25 cellular contexts compared by ENCODE assay signal in the genomic region with DNA sequence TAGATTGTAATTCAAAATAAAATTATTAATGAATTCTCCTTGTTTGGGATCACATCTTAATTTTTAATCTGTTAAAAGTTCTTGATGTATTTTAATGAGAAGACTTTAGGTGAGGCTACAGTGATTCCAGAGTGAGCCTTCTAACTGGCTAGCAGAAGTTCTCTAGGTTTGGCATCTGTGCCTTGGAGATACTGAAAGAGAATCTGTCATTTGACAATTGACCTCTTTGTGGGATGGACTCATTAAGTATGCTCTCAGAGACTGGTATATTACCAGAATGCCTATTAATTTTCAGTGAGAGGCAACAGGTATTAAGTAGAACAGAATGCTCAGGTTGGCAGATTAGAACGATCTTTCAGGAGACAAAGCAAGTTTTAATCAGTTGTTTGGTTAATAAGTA. TPM values are rescaled to one million over a fixed set of nuclear protein-coding genes. Genes with fewer than 3 reads are reported as not detected.
DNase-seq lines count a peak whose midpoint lies in the region; FAIRE-seq and TF ChIP-seq lines count a peak whose summit lies in the region.
"Had no signal": no experiment of that assay in that cellular context is flagged by ENCODE, and none has a peak within 500 bp of the region (broad histone marks: within the 10 kb centered on the region; RNA-seq: fewer than 3 reads in every experiment).

No MANE protein-coding gene starts in this region.

- H3K4me3 ChIP-seq in HEK293 (ENCODE audit: low read depth, low read length) = no peak overlapping the region
- H3K4me3 ChIP-seq in dorsolateral prefrontal cortex = no peak overlapping the region
- no peak overlapping the region for H3K4me3 ChIP-seq in spleen
- H3K4me3 ChIP-seq: BLaER1, SK-N-MC had no signal

- H3K27ac Mint-ChIP-seq in glutamatergic neuron (ENCODE audit: unreplicated experiment) = no peak overlapping the region

- H3K36me3 ChIP-seq in HEK293 (ENCODE audit: control insufficient read depth in 2 of 2, insufficient read depth in 1 of 2, low read length in 2 of 2) = peaks cover 21 to 79% of the 10 kb centered on the region in 2 experiments
- H3K36me3 ChIP-seq in spleen = peaks cover 0 to 91% (median 76%) of the 10 kb centered on the region in 6 donors

- TF ChIP-seq CTCF in HEK293 (tag by site-specific recombination; IDR thresholded peaks at IDR 0.05) (no peak), dorsolateral prefrontal cortex (IDR thresholded peaks at IDR 0.05 in 54 of 56, conservative IDR thresholded peaks at IDR 0.05 in 2 of 56; ENCODE audit: low read depth in 1 of 56, partially characterized antibody in 56 of 56) (no peak), glutamatergic neuron (IDR thresholded peaks at IDR 0.05; ENCODE audit: partially characterized antibody, unreplicated experiment) (no peak), spleen (IDR thresholded peaks at IDR 0.05 in 8 of 11, conservative IDR thresholded peaks at IDR 0.05 in 3 of 11) (no peak)

- FAIRE-seq in islet of Langerhans (lab: Jason Lieb, UNC) (peak; percentile 9), frontal cortex (lab: Jason Lieb, UNC) (no peak)
- FAIRE-seq: GM18507, H54, RCC 7860 had no signal

- no peaks in the 10 kb centered on the region for H3K36me3 Mint-ChIP-seq in glutamatergic neuron (ENCODE audit: unreplicated experiment)

- no peaks in the 10 kb centered on the region for H3K27me3 Mint-ChIP-seq in glutamatergic neuron (ENCODE audit: unreplicated experiment)
- H3K27me3 Mint-ChIP-seq: CD4-positive, CD25-positive, alpha-beta regulatory T cell had no signal

- no peak for DNase-seq in dorsolateral prefrontal cortex
- DNase-seq in pons (ENCODE audit: low spot score) = peak; percentile 72
- DNase-seq in glutamatergic neuron = no peak
- no peak for DNase-seq in spleen
- no peak for DNase-seq in NCI-H510A (lab: John Stamatoyannopoulos, UW)
- DNase-seq in frontal cortex (ENCODE audit: low spot score in 2 of 2) = no peak
- DNase-seq: CD4-positive, CD25-positive, alpha-beta regulatory T cell; DMS53; IMR-90; KG1; NCI-H1092 treated with DMSO at 0.1 percent for 48 hours; NCI-H1436; NCI-H187; NCI-H2081 treated with DMSO at 0.1 percent for 48 hours; NCI-H2171; NCI-H345; NCI-H748 treated with DMSO at 0.1 percent for 48 hours; SIG-M5 had no signal

- H3K27me3 ChIP-seq in dorsolateral prefrontal cortex (no peaks in the 10 kb centered on the region), spleen (replicated peaks in 1 of 7) (no peaks in the 10 kb centered on the region)
- H3K27me3 ChIP-seq: BLaER1 had no signal

- no peak for TF ChIP-seq POLR2A in spleen (IDR thresholded peaks at IDR 0.05)

- H3K4me3 Mint-ChIP-seq in glutamatergic neuron (ENCODE audit: unreplicated experiment) = no peak overlapping the region
- H3K4me3 Mint-ChIP-seq: CD4-positive, CD25-positive, alpha-beta regulatory T cell had no signal

- intact Hi-C loops in dorsolateral prefrontal cortex (cut with DNase I) = no loop called here
- intact Hi-C loops in spleen (cut with DNase I; ENCODE audit: low total_unique reads) = no loop called here

- H3K4me1 ChIP-seq in HEK293 (ENCODE audit: control insufficient read depth, insufficient read depth, low read length) (no peaks in the 10 kb centered on the region), spleen (peaks cover 0 to 59% (median 10%) of the 10 kb centered on the region in 6 donors)

- H3K4me1 Mint-ChIP-seq in glutamatergic neuron (ENCODE audit: low read depth, unreplicated experiment) = peaks cover 34% of the 10 kb centered on the region

- H3K9me3 Mint-ChIP-seq in glutamatergic neuron (ENCODE audit: unreplicated experiment) = peaks cover 2% of the 10 kb centered on the region
- H3K9me3 Mint-ChIP-seq: CD4-positive, CD25-positive, alpha-beta regulatory T cell had no signal

- WGBS in spleen, 5 donors = 81 to 97% (median 94%) methylated on average over 1 of the region's 1 CpG

- no peaks in the 10 kb centered on the region for H3K9me3 ChIP-seq in HEK293 (ENCODE audit: control insufficient read depth, insufficient read depth, low read depth, low read length)
- no peaks in the 10 kb centered on the region for H3K9me3 ChIP-seq in spleen
- H3K9me3 ChIP-seq: BLaER1 had no signal

- POLR2A ChIA-PET in HEK293 (lab: Yijun Ruan, JAX) = no interaction called here

- CTCF ChIA-PET in HEK293 (lab: Yijun Ruan, JAX) = no interaction called here

- H3K27ac ChIP-seq in HEK293 (ENCODE audit: extremely low read depth, low read depth, low read length) = no peak overlapping the region
- peak overlapping the region in 36 of 59 donors; percentile 2 to 71 (median 32) for H3K27ac ChIP-seq in dorsolateral prefrontal cortex
- H3K27ac ChIP-seq in spleen = no peak overlapping the region
- H3K27ac ChIP-seq: BLaER1, SK-N-MC had no signal

TF ChIP-seq in HEK293, 187 proteins besides CTCF, POLR2A, EP300 and RAD21:
- TF ChIP-seq GFI1B (tag by site-specific recombination; IDR thresholded peaks at IDR 0.05) (no peak), SCRT2 (tag by site-specific recombination; IDR thresholded peaks at IDR 0.05) (peak; percentile 22; the same call in 1 of the 2 replicates)

RNA-seq across cellular contexts. Expression of gene CCNG2, which starts 10.2 kb away (rescaled TPM):
- total RNA-seq in dorsolateral prefrontal cortex (10 to 100 TPM; 26.7 to 72.3 (median 49.5) TPM), glutamatergic neuron (ENCODE audit: unreplicated experiment) (115 TPM), spleen (100 to 1,000 TPM in 1 of 7 donors, 10 to 100 TPM in 6; 50.6 to 106 (median 61.6) TPM), frontal cortex (110 TPM)
- 10 to 100 TPM; 20.2 to 24.9 (median 24.6) TPM for polyA plus RNA-seq in spleen

Comparison
In these comparisons a context has a peak if more than half of its experiments do, and no peak if none do; other contexts are left out.
1. H3K27ac ChIP-seq: peak in dorsolateral prefrontal cortex (36 of 59); none in HEK293 (single experiment) and spleen (0 of 8).